Comparison of ENCODE assay signal across 17 cellular contexts in genomic region chr17:42521666-42522262, GRCh38. TPM values are rescaled to one million over a fixed set of nuclear protein-coding genes. Genes with fewer than 3 reads are reported as not detected.
DNase-seq lines count a peak whose midpoint lies in the region; ATAC-seq and TF ChIP-seq lines count a peak whose summit lies in the region.
"Had no signal": no experiment of that assay in that cellular context is flagged by ENCODE, and none has a peak within 500 bp of the region (broad histone marks: within the 10 kb centered on the region; RNA-seq: fewer than 3 reads in every experiment).

No MANE protein-coding gene starts in this region.

- H3K27ac ChIP-seq in RWPE2 (ENCODE audit: poor library complexity, severe bottlenecking) (peak overlapping the region; percentile 97), esophagus muscularis mucosa (replicated peaks in 1 of 4) (peak overlapping the region; percentile 94 to 98 (median 96)), tibial nerve (peak overlapping the region; percentile 85 to 94 (median 90))
- H3K27ac ChIP-seq: SK-N-MC had no signal

- ATAC-seq in RWPE2 (ENCODE audit: low read depth) (no peak), HG03442 (IDR thresholded peaks at IDR 0.05; ENCODE audit: unreplicated experiment) (no peak)
- ATAC-seq: activated CD4-positive, CD25-positive, alpha-beta regulatory T cell treated with anti-CD3 and anti-CD28 coated beads, Interleukin-2, amount 50 U/mL, for 24 hours; natural killer cell had no signal

- no peaks in the 10 kb centered on the region for H3K9me3 Mint-ChIP-seq in nephron progenitor cell
- no peaks in the 10 kb centered on the region for H3K9me3 Mint-ChIP-seq in activated CD4-positive, alpha-beta memory T cell treated with anti-CD3 and anti-CD28 coated beads, Interleukin-2, amount 10 ng/mL, durations not matched to agents 7 days and 5 days
- H3K9me3 Mint-ChIP-seq: natural killer cell; stimulated activated naive CD8-positive, alpha-beta T cell treated with anti-CD3 and anti-CD28 coated beads, Interleukin-15, amount 100 ng/mL, for 72 hours had no signal

- H3K4me3 ChIP-seq in RWPE2 (ENCODE audit: severe bottlenecking) (no peak overlapping the region), esophagus muscularis mucosa (peak overlapping the region in 1 of 4 donors; percentile 7), tibial nerve (no peak overlapping the region)
- H3K4me3 ChIP-seq: SK-N-MC had no signal

- peaks cover 59% of the 10 kb centered on the region for H3K4me1 ChIP-seq in RWPE2 (ENCODE audit: insufficient read depth, poor library complexity, severe bottlenecking)
- H3K4me1 ChIP-seq in esophagus muscularis mucosa = peaks cover 76 to 98% (median 93%) of the 10 kb centered on the region in 4 donors
- H3K4me1 ChIP-seq in tibial nerve = peaks cover 5 to 90% (median 65%) of the 10 kb centered on the region in 4 donors

- WGBS in esophagus muscularis mucosa = 20% methylated on average over 1 of the region's 11 CpGs
- WGBS in tibial nerve, 2 donors = 32 to 36% methylated on average over 8 to 10 of the region's 11 CpGs

- intact Hi-C loops in esophagus muscularis mucosa (cut with DNase I) = no loop called here

- TF ChIP-seq POLR2A in esophagus muscularis mucosa (IDR thresholded peaks at IDR 0.05; ENCODE audit: low read depth) = no peak
- no peak for TF ChIP-seq POLR2A in tibial nerve (IDR thresholded peaks at IDR 0.05)

- H3K4me3 Mint-ChIP-seq in nephron progenitor cell = peak overlapping the region; percentile 52
- no peak overlapping the region for H3K4me3 Mint-ChIP-seq in activated CD4-positive, alpha-beta memory T cell treated with anti-CD3 and anti-CD28 coated beads, Interleukin-2, amount 10 ng/mL, durations not matched to agents 7 days and 5 days
- H3K4me3 Mint-ChIP-seq: natural killer cell; stimulated activated naive CD8-positive, alpha-beta T cell treated with anti-CD3 and anti-CD28 coated beads, Interleukin-15, amount 100 ng/mL, for 72 hours had no signal

- CTCF ChIA-PET in activated CD4-positive, alpha-beta memory T cell treated with anti-CD3 and anti-CD28 coated beads, Interleukin-2, amount 10 ng/mL, durations not matched to agents 7 days and 5 days (lab: Charles Lee) = no interaction called here

- POLR2A ChIA-PET in activated CD4-positive, alpha-beta memory T cell treated with anti-CD3 and anti-CD28 coated beads, Interleukin-2, amount 10 ng/mL, durations not matched to agents 7 days and 5 days (lab: Charles Lee) = interaction anchor here (1.6 kb wide), 1 partner anchor 15 kb away, joined by 4 read pairs; the partner anchor contains the start of gene NAGLU

- TF ChIP-seq EP300 in esophagus muscularis mucosa (IDR thresholded peaks at IDR 0.05) (no peak), tibial nerve (IDR thresholded peaks at IDR 0.05) (no peak)

- peaks cover 3% of the 10 kb centered on the region for H3K27me3 Mint-ChIP-seq in nephron progenitor cell (ENCODE audit: low read depth, poor library complexity)
- H3K27me3 Mint-ChIP-seq in activated CD4-positive, alpha-beta memory T cell treated with anti-CD3 and anti-CD28 coated beads, Interleukin-2, amount 10 ng/mL, durations not matched to agents 7 days and 5 days = peaks cover 40% of the 10 kb centered on the region

- no peak for DNase-seq in RWPE2 (ENCODE audit: low spot score)
- DNase-seq in esophagus muscularis mucosa (ENCODE audit: extremely low spot score) = no peak
- DNase-seq in nephron progenitor cell = no peak
- no peak for DNase-seq in tibial nerve (ENCODE audit: low spot score in 2 of 2)
- no peak for DNase-seq in activated CD4-positive, alpha-beta memory T cell treated with anti-CD3 and anti-CD28 coated beads, Interleukin-2, amount 10 ng/mL, durations not matched to agents 7 days and 5 days
- DNase-seq in stimulated activated CD4-positive, alpha-beta T cell treated with anti-CD3 and anti-CD28 coated beads, Interleukin-12 subunit alpha, Interleukin-12 subunit beta, amount 100 ng/mL, for 4 hours = no peak
- no peak for DNase-seq in NCI-H2227 (lab: John Stamatoyannopoulos, UW; ENCODE audit: unreplicated experiment)
- DNase-seq: activated gamma-delta T cell; COR-L47; effector CD8-positive, alpha-beta T cell; natural killer cell; NCI-H526; stimulated activated CD4-positive, alpha-beta T cell treated with anti-CD3 and anti-CD28 coated beads, Interleukin-1b, Interleukin-23, amount 100 ng/mL, for 48 hours; stimulated activated naive CD8-positive, alpha-beta T cell treated with anti-CD3 and anti-CD28 coated beads, Interleukin-15, amount 100 ng/mL, for 72 hours had no signal

- H3K36me3 Mint-ChIP-seq in nephron progenitor cell (ENCODE audit: low read depth) = peaks cover 9% of the 10 kb centered on the region
- H3K36me3 Mint-ChIP-seq in activated CD4-positive, alpha-beta memory T cell treated with anti-CD3 and anti-CD28 coated beads, Interleukin-2, amount 10 ng/mL, durations not matched to agents 7 days and 5 days (ENCODE audit: low read depth) = no peaks in the 10 kb centered on the region
- H3K36me3 Mint-ChIP-seq: natural killer cell had no signal

- H3K9me3 ChIP-seq in RWPE2 (ENCODE audit: severe bottlenecking) (no peaks in the 10 kb centered on the region), esophagus muscularis mucosa (no peaks in the 10 kb centered on the region), tibial nerve (no peaks in the 10 kb centered on the region)

- H3K36me3 ChIP-seq in RWPE2 (ENCODE audit: low read depth) (0 out of 2 replicates have a peak, but pooled peaks cover 3% of the 10 kb centered on the region), esophagus muscularis mucosa (peaks cover 0 to 22% (median 6%) of the 10 kb centered on the region in 4 donors), tibial nerve (no peaks in the 10 kb centered on the region)

- H3K27ac Mint-ChIP-seq in nephron progenitor cell = peak overlapping the region; percentile 99
- H3K27ac Mint-ChIP-seq in activated CD4-positive, alpha-beta memory T cell treated with anti-CD3 and anti-CD28 coated beads, Interleukin-2, amount 10 ng/mL, durations not matched to agents 7 days and 5 days = no peak overlapping the region
- H3K27ac Mint-ChIP-seq: natural killer cell had no signal

- H3K27me3 ChIP-seq in RWPE2 (ENCODE audit: insufficient read depth, poor library complexity, severe bottlenecking) = no peaks in the 10 kb centered on the region
- H3K27me3 ChIP-seq in esophagus muscularis mucosa = no peaks in the 10 kb centered on the region
- H3K27me3 ChIP-seq in tibial nerve = no peaks in the 10 kb centered on the region

- no peak for TF ChIP-seq CTCF in RWPE2 (IDR thresholded peaks at IDR 0.05; ENCODE audit: poor library complexity, severe bottlenecking)
- no peak for TF ChIP-seq CTCF in esophagus muscularis mucosa (IDR thresholded peaks at IDR 0.05)
- TF ChIP-seq CTCF in nephron progenitor cell (IDR thresholded peaks at IDR 0.05) = no peak
- no peak for TF ChIP-seq CTCF in tibial nerve (IDR thresholded peaks at IDR 0.05)

- peaks cover 72% of the 10 kb centered on the region for H3K4me1 Mint-ChIP-seq in nephron progenitor cell
- peaks cover 22% of the 10 kb centered on the region for H3K4me1 Mint-ChIP-seq in activated CD4-positive, alpha-beta memory T cell treated with anti-CD3 and anti-CD28 coated beads, Interleukin-2, amount 10 ng/mL, durations not matched to agents 7 days and 5 days

RNA-seq across cellular contexts. Expression of gene NAGLU, which starts 14.3 kb away (rescaled TPM):
- 10 to 100 TPM; 27.8 to 36.6 (median 31.8) TPM for total RNA-seq in esophagus muscularis mucosa
- 100 to 1,000 TPM in 1 of 4 donors, 10 to 100 TPM in 3; 52.3 to 115 (median 67.3) TPM for total RNA-seq in tibial nerve
- 10 to 100 TPM; 15.9 to 17.5 TPM for total RNA-seq in activated CD4-positive, alpha-beta memory T cell treated with anti-CD3 and anti-CD28 coated beads, Interleukin-2, amount 10 ng/mL, durations not matched to agents 7 days and 5 days

RNA-seq across cellular contexts. Expression of gene HSD17B1, which starts 31.0 kb away (rescaled TPM):
- total RNA-seq in esophagus muscularis mucosa (1 to 10 TPM in 1 of 4 donors, under 1 TPM in 3; 0.13 to 2.5 (median 0.62) TPM), tibial nerve (1 to 10 TPM in 3 of 4 donors, under 1 TPM in 1; 0.78 to 4.4 (median 3.7) TPM)
- total RNA-seq in activated CD4-positive, alpha-beta memory T cell treated with anti-CD3 and anti-CD28 coated beads, Interleukin-2, amount 10 ng/mL, durations not matched to agents 7 days and 5 days = under 1 TPM; 0.73 to 0.76 TPM

RNA-seq across cellular contexts. Expression of gene COASY, which starts 40.2 kb away (rescaled TPM):
- total RNA-seq in esophagus muscularis mucosa (10 to 100 TPM; 13.4 to 27.5 (median 22.4) TPM), tibial nerve (10 to 100 TPM; 22.9 to 33.9 (median 25.5) TPM)
- 10 to 100 TPM; 80.1 to 84.3 TPM for total RNA-seq in activated CD4-positive, alpha-beta memory T cell treated with anti-CD3 and anti-CD28 coated beads, Interleukin-2, amount 10 ng/mL, durations not matched to agents 7 days and 5 days

RNA-seq across cellular contexts. Expression of gene MLX, which starts 45.1 kb away (rescaled TPM):
- total RNA-seq in esophagus muscularis mucosa = 10 to 100 TPM; 24.9 to 34.5 (median 29.3) TPM
- 10 to 100 TPM; 31.8 to 44.4 (median 39.1) TPM for total RNA-seq in tibial nerve
- total RNA-seq in activated CD4-positive, alpha-beta memory T cell treated with anti-CD3 and anti-CD28 coated beads, Interleukin-2, amount 10 ng/mL, durations not matched to agents 7 days and 5 days = 10 to 100 TPM; 52.2 to 53.8 TPM

RNA-seq across cellular contexts. Expression of gene PSMC3IP, which starts 55.8 kb away (rescaled TPM):
- 1 to 10 TPM; 2.2 to 5.0 (median 4.2) TPM for total RNA-seq in esophagus muscularis mucosa
- total RNA-seq in tibial nerve = 1 to 10 TPM; 4.9 to 9.0 (median 7.4) TPM
- total RNA-seq in activated CD4-positive, alpha-beta memory T cell treated with anti-CD3 and anti-CD28 coated beads, Interleukin-2, amount 10 ng/mL, durations not matched to agents 7 days and 5 days = 10 to 100 TPM; 14.7 to 16.1 TPM
